ENCODE assay signal across 18 cellular contexts in genomic region chr9:84974790-84975189, GRCh38.
A peak's percentile ranks its signal among the peaks of the same experiment; 100 is the strongest.
DNase-seq lines count a peak whose midpoint lies in the region; ATAC-seq and TF ChIP-seq lines count a peak whose summit lies in the region.
"Had no signal": no experiment of that assay in that cellular context is flagged by ENCODE, and none has a peak within 500 bp of the region (broad histone marks: within the 10 kb centered on the region; RNA-seq: fewer than 3 reads in every experiment).

No MANE protein-coding gene starts in this region.

- TF ChIP-seq CTCF in brain (conservative IDR thresholded peaks at IDR 0.05) = no peak

- peaks cover 0 to 7% (median 0%) of the 10 kb centered on the region in 5 experiments for H3K9me3 Mint-ChIP-seq in brain
- no peaks in the 10 kb centered on the region for H3K9me3 Mint-ChIP-seq in T-helper 2 cell treated with Interferon-gamma antibody and Interleukin-4, amounts not matched to agents 5 μg/mL and 100 μg/mL, for 36 hours
- H3K9me3 Mint-ChIP-seq: H9 had no signal

- H3K4me1 ChIP-seq in mucosa of rectum (ENCODE audit: control insufficient read depth in 2 of 2, insufficient read depth in 2 of 2, low read length in 2 of 2) = peaks cover 7 to 14% of the 10 kb centered on the region in 2 donors
- H3K4me1 ChIP-seq: SJCRH30 had no signal

- H3K4me1 Mint-ChIP-seq in brain = peaks cover 63% of the 10 kb centered on the region
- H3K4me1 Mint-ChIP-seq in T-helper 2 cell treated with Interferon-gamma antibody and Interleukin-4, amounts not matched to agents 5 μg/mL and 100 μg/mL, for 36 hours (ENCODE audit: low read depth) = no peaks in the 10 kb centered on the region
- H3K4me1 Mint-ChIP-seq: H9 had no signal

- peak overlapping the region in 3 of 5 experiments; percentile 88 to 96 (median 92) for H3K27ac Mint-ChIP-seq in brain
- no peak overlapping the region for H3K27ac Mint-ChIP-seq in T-helper 2 cell treated with Interferon-gamma antibody and Interleukin-4, amounts not matched to agents 5 μg/mL and 100 μg/mL, for 36 hours
- H3K27ac Mint-ChIP-seq: H9 had no signal

- H3K27ac ChIP-seq in mucosa of rectum (ENCODE audit: low read depth in 2 of 2, low read length in 2 of 2) (peak overlapping the region; percentile 57 to 70), substantia nigra (ENCODE audit: low read depth, low read length, poor library complexity, severe bottlenecking) (no peak overlapping the region)
- H3K27ac ChIP-seq: HL-60, KMS-11, RWPE1, SJCRH30 had no signal

- no peaks in the 10 kb centered on the region for H3K27me3 ChIP-seq in mucosa of rectum (ENCODE audit: control insufficient read depth in 2 of 2, insufficient read depth in 2 of 2, low read length in 2 of 2)
- H3K27me3 ChIP-seq: SJCRH30 had no signal

- H3K36me3 Mint-ChIP-seq in brain = peaks cover 6% of the 10 kb centered on the region
- no peaks in the 10 kb centered on the region for H3K36me3 Mint-ChIP-seq in T-helper 2 cell treated with Interferon-gamma antibody and Interleukin-4, amounts not matched to agents 5 μg/mL and 100 μg/mL, for 36 hours (ENCODE audit: low read depth)

- no peak overlapping the region for H3K9ac ChIP-seq in mucosa of rectum (ENCODE audit: low read depth in 1 of 2, low read length in 2 of 2)
- H3K9ac ChIP-seq: KMS-11 had no signal

- no peak overlapping the region for H3K4me3 Mint-ChIP-seq in brain
- no peak overlapping the region for H3K4me3 Mint-ChIP-seq in T-helper 2 cell treated with Interferon-gamma antibody and Interleukin-4, amounts not matched to agents 5 μg/mL and 100 μg/mL, for 36 hours
- H3K4me3 Mint-ChIP-seq: H9 had no signal

- H3K27me3 Mint-ChIP-seq in brain = no peaks in the 10 kb centered on the region
- no peaks in the 10 kb centered on the region for H3K27me3 Mint-ChIP-seq in T-helper 2 cell treated with Interferon-gamma antibody and Interleukin-4, amounts not matched to agents 5 μg/mL and 100 μg/mL, for 36 hours (ENCODE audit: low read depth)

- H3K9me3 ChIP-seq in mucosa of rectum (ENCODE audit: control insufficient read depth in 2 of 2, low read length in 2 of 2) = no peaks in the 10 kb centered on the region
- H3K9me3 ChIP-seq: SJCRH30 had no signal

- DNase-seq in globus pallidus (ENCODE audit: low spot score) = peak; percentile 72
- DNase-seq in substantia nigra (lab: John Stamatoyannopoulos, UW) = peak in 34 of 49 donors; percentile 4 to 88 (median 57)
- DNase-seq in T-helper 2 cell treated with Interferon-gamma antibody and Interleukin-4, amounts not matched to agents 5 μg/mL and 100 μg/mL, for 36 hours (ENCODE audit: low spot score) = no peak
- DNase-seq in NCI-H2196 treated with DMSO at 0.1 percent for 48 hours (lab: John Stamatoyannopoulos, UW; ENCODE audit: unreplicated experiment) = no peak
- DNase-seq in epidermal melanocyte (ENCODE audit: insufficient read length, low spot score) = no peak
- DNase-seq: H9, NCI-H1417 treated with DMSO at 0.1 percent for 48 hours, NCI-H187 treated with DMSO at 0.1 percent for 48 hours, NCI-H345, NCI-H524 treated with DMSO at 0.1 percent for 48 hours, PC-3, SJCRH30 had no signal

- no peaks in the 10 kb centered on the region for H3K36me3 ChIP-seq in mucosa of rectum (ENCODE audit: control insufficient read depth in 2 of 2, insufficient read depth in 2 of 2, low read length in 2 of 2)
- H3K36me3 ChIP-seq: SJCRH30 had no signal

- H3K4me3 ChIP-seq in mucosa of rectum (ENCODE audit: low read length in 2 of 2) = no peak overlapping the region
- H3K4me3 ChIP-seq: SJCRH30 had no signal

- no peak for ATAC-seq in HG02852 (IDR thresholded peaks at IDR 0.05; ENCODE audit: unreplicated experiment)
- ATAC-seq: PC-3 had no signal

Comparison
In these comparisons a context has a peak if more than half of its experiments do, and no peak if none do; other contexts are left out.
1. DNase-seq: peak in globus pallidus (single experiment) and substantia nigra (34 of 49); none in T-helper 2 cell treated with Interferon-gamma antibody and Interleukin-4, amounts not matched to agents 5 μg/mL and 100 μg/mL, for 36 hours (single experiment), NCI-H2196 treated with DMSO at 0.1 percent for 48 hours (single experiment) and epidermal melanocyte (single experiment).